8 cellular contexts compared by ENCODE assay signal in the genomic region with DNA sequence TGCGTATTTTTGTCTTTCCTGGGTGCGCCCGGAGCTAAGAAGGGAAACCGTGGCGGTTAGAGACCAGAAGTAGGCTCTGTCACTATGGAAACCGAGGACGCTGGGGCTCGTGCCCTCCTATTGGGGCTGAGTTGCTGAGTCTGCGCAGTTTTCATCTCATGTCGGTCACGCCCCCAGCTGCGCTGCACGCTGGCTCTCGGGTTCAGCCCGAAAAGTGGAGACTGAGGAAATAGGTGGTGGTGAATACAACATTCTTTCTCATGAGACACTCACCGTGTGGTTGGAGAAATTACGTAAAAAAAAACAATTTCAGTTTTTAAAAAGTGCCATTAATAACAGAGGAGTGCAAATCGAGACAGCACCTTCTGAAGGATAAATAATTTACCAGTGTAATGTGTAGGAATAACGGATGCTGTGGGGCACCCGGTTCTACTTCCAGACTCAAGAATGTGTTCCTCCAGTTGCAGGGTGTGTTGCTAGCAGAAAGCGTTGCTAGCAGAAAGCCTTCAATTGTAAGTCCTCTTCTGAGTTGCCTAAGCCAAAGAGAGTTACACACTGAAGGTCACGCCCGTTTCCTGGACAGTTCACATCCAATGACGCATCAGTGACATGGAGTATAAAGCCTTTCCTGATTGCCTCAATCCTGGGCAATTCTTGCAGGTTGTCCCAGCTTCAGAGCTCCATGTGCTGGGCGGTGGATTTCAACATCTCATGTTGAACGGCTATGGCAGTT. TPM values are rescaled to one million over a fixed set of nuclear protein-coding genes. Genes with fewer than 3 reads are reported as not detected.
DNase-seq lines count a peak whose midpoint lies in the region; ATAC-seq and TF ChIP-seq lines count a peak whose summit lies in the region.

No MANE protein-coding gene starts in this region.

- ATAC-seq in natural killer cell treated with Interleukin-12 subunit alpha and Interleukin-12 subunit beta and Interleukin-15 and Interleukin-18, amount 100 ng/mL, for 72 hours: peak; percentile 99
- ATAC-seq in stimulated activated naive B cell treated with anti-CD40 and anti-IgM and Interleukin-4, amounts not matched to agents 10 μg/mL and 1 μg/mL and 100 μg/mL, for 72 hours (replicated peaks): peak; percentile 95 to 97

- no peaks in the 10 kb centered on the region for H3K79me2 ChIP-seq in GM23248 (ENCODE audit: insufficient read depth)

- H3K4me3 ChIP-seq in GM23248: peak overlapping the region; percentile 80
- H3K4me3 ChIP-seq in Peyer's patch: peak overlapping the region; percentile 31 to 50 (median 42)

- TF ChIP-seq CTCF in Peyer's patch (IDR thresholded peaks at IDR 0.05): no peak

- H4K20me1 ChIP-seq in GM23248 (ENCODE audit: insufficient read depth): no peaks in the 10 kb centered on the region

- DNase-seq in DMS53 treated with DMSO at 0.1 percent for 48 hours (lab: John Stamatoyannopoulos, UW; ENCODE audit: unreplicated experiment) (peak; percentile 96), GM23248 (peak; percentile 96), Kasumi-1 (lab: John Stamatoyannopoulos, UW) (peak; percentile 94 to 95), Peyer's patch (peak; percentile 81 to 97 (median 89)), fibroblast of peridontal ligament (ENCODE audit: extremely low read depth) (peak; percentile 88)
- DNase-seq in activated T-helper 1 cell treated with anti-CD3 and anti-CD28 coated beads, Interleukin-2, amount 50 U/mL, for 16 hours (ENCODE audit: low read depth in 1 of 2, low spot score in 1 of 2): peak; percentile 73 to 74
- DNase-seq in natural killer cell treated with Interleukin-12 subunit alpha and Interleukin-12 subunit beta and Interleukin-15 and Interleukin-18, amount 100 ng/mL, for 72 hours (ENCODE audit: low spot score): peak; percentile 93
- peak; percentile 85 for DNase-seq in stimulated activated naive B cell treated with anti-CD40 and anti-IgM and Interleukin-4, amounts not matched to agents 10 μg/mL and 1 μg/mL and 100 μg/mL, for 72 hours

- H3K4me1 Mint-ChIP-seq in natural killer cell treated with Interleukin-12 subunit alpha and Interleukin-12 subunit beta and Interleukin-15 and Interleukin-18, amount 100 ng/mL, for 72 hours (ENCODE audit: low read depth in 2 of 2): peaks cover 9 to 12% of the 10 kb centered on the region in 2 donors
- H3K4me1 Mint-ChIP-seq in stimulated activated naive B cell treated with anti-CD40 and anti-IgM and Interleukin-4, amounts not matched to agents 10 μg/mL and 1 μg/mL and 100 μg/mL, for 72 hours: peaks cover 25 to 50% of the 10 kb centered on the region in 2 donors

- peaks cover 6 to 22% of the 10 kb centered on the region in 2 donors for H3K27me3 Mint-ChIP-seq in natural killer cell treated with Interleukin-12 subunit alpha and Interleukin-12 subunit beta and Interleukin-15 and Interleukin-18, amount 100 ng/mL, for 72 hours
- no peaks in the 10 kb centered on the region for H3K27me3 Mint-ChIP-seq in stimulated activated naive B cell treated with anti-CD40 and anti-IgM and Interleukin-4, amounts not matched to agents 10 μg/mL and 1 μg/mL and 100 μg/mL, for 72 hours

- H3K9me3 ChIP-seq in GM23248 (ENCODE audit: low read depth) (no peaks in the 10 kb centered on the region), Peyer's patch (no peaks in the 10 kb centered on the region)

- H3K27ac Mint-ChIP-seq in natural killer cell treated with Interleukin-12 subunit alpha and Interleukin-12 subunit beta and Interleukin-15 and Interleukin-18, amount 100 ng/mL, for 72 hours: peak overlapping the region; percentile 25 to 80
- peak overlapping the region; percentile 86 for H3K27ac Mint-ChIP-seq in stimulated activated naive B cell treated with anti-CD40 and anti-IgM and Interleukin-4, amounts not matched to agents 10 μg/mL and 1 μg/mL and 100 μg/mL, for 72 hours

- H3K27ac ChIP-seq in GM23248: peak overlapping the region; percentile 72
- peak overlapping the region in 2 of 4 donors; percentile 17 to 50 for H3K27ac ChIP-seq in Peyer's patch

- no peaks in the 10 kb centered on the region for H3K9me2 ChIP-seq in GM23248 (ENCODE audit: insufficient read depth)

- H3K4me2 ChIP-seq in GM23248 (ENCODE audit: unreplicated experiment): peak overlapping the region; percentile 99

- no peaks in the 10 kb centered on the region for H3K36me3 Mint-ChIP-seq in natural killer cell treated with Interleukin-12 subunit alpha and Interleukin-12 subunit beta and Interleukin-15 and Interleukin-18, amount 100 ng/mL, for 72 hours
- H3K36me3 Mint-ChIP-seq in stimulated activated naive B cell treated with anti-CD40 and anti-IgM and Interleukin-4, amounts not matched to agents 10 μg/mL and 1 μg/mL and 100 μg/mL, for 72 hours: no peaks in the 10 kb centered on the region

- H3K27me3 ChIP-seq in GM23248 (replicated peaks; ENCODE audit: insufficient read depth) (peaks cover 15% of the 10 kb centered on the region; the same call in 1 of the 2 replicates), Peyer's patch (no peaks in the 10 kb centered on the region)

- H3K36me3 ChIP-seq in GM23248 (ENCODE audit: low read depth): no peaks in the 10 kb centered on the region
- H3K36me3 ChIP-seq in Peyer's patch: no peaks in the 10 kb centered on the region

- peak overlapping the region; percentile 89 for H2AFZ ChIP-seq in GM23248

- in situ Hi-C loops in GM23248 (cut with MboI): no loop called here

- H3F3A ChIP-seq in GM23248 (ENCODE audit: insufficient read depth): peaks cover 10% of the 10 kb centered on the region; the same call in 1 of the 2 replicates

- H3K9ac ChIP-seq in GM23248: peak overlapping the region; percentile 66

- no peaks in the 10 kb centered on the region for H3K4me1 ChIP-seq in GM23248 (ENCODE audit: insufficient read depth)
- no peaks in the 10 kb centered on the region for H3K4me1 ChIP-seq in Peyer's patch

- no peak for TF ChIP-seq POLR2A in Peyer's patch (IDR thresholded peaks at IDR 0.05)

- H3K4me3 Mint-ChIP-seq in natural killer cell treated with Interleukin-12 subunit alpha and Interleukin-12 subunit beta and Interleukin-15 and Interleukin-18, amount 100 ng/mL, for 72 hours: peak overlapping the region; percentile 86
- H3K4me3 Mint-ChIP-seq in stimulated activated naive B cell treated with anti-CD40 and anti-IgM and Interleukin-4, amounts not matched to agents 10 μg/mL and 1 μg/mL and 100 μg/mL, for 72 hours: peak overlapping the region; percentile 87 to 93

- H3K9me3 Mint-ChIP-seq in natural killer cell treated with Interleukin-12 subunit alpha and Interleukin-12 subunit beta and Interleukin-15 and Interleukin-18, amount 100 ng/mL, for 72 hours: no peaks in the 10 kb centered on the region
- H3K9me3 Mint-ChIP-seq in stimulated activated naive B cell treated with anti-CD40 and anti-IgM and Interleukin-4, amounts not matched to agents 10 μg/mL and 1 μg/mL and 100 μg/mL, for 72 hours: peaks cover 0 to 2% of the 10 kb centered on the region in 2 donors

- WGBS in GM23248 (ENCODE audit: low coverage in 1 of 2, low lambda C conversion rate in 2 of 2, missing lambda C conversion rate in 2 of 2), 2 experiments: 9 to 10% methylated on average over 26 of the region's 26 CpGs

RNA-seq across cellular contexts. Expression of a gene that starts 20.4 kb away (rescaled TPM):
- 37.9 and 51.2 TPM in 2 replicates for total RNA-seq in GM23248 (2014; rRNA removed; shearing (Covaris generic))
- polyA plus RNA-seq in GM23248 (2016; fragmentation: Nextera tagmentation; extraction: Ambion mirVana): 38.2 and 39.2 TPM in 2 replicates
- 100 to 1,000 TPM in 3 of 4 donors, 10 to 100 TPM in 1; 85.6 to 261 (median 130) TPM for total RNA-seq in Peyer's patch
- total RNA-seq in natural killer cell treated with Interleukin-12 subunit alpha and Interleukin-12 subunit beta and Interleukin-15 and Interleukin-18, amount 100 ng/mL, for 72 hours: 100 to 1,000 TPM; 108 to 162 TPM

RNA-seq across cellular contexts. Expression of a gene that starts 26.6 kb away (rescaled TPM):
- 60.7 and 68.0 TPM in 2 replicates for total RNA-seq in GM23248 (2014; rRNA removed; shearing (Covaris generic))
- polyA plus RNA-seq in GM23248 (2016; fragmentation: Nextera tagmentation; extraction: Ambion mirVana): 33.1 and 36.2 TPM in 2 replicates
- 100 to 1,000 TPM in 3 of 4 donors, 10 to 100 TPM in 1; 85.1 to 168 (median 115) TPM for total RNA-seq in Peyer's patch
- total RNA-seq in natural killer cell treated with Interleukin-12 subunit alpha and Interleukin-12 subunit beta and Interleukin-15 and Interleukin-18, amount 100 ng/mL, for 72 hours: 100 to 1,000 TPM; 101 to 129 TPM

RNA-seq across cellular contexts. Expression of a gene that starts 41.6 kb away (rescaled TPM):
- total RNA-seq in GM23248 (2014; rRNA removed; shearing (Covaris generic)): 0.11 and 0.25 TPM in 2 replicates
- polyA plus RNA-seq in GM23248 (2016; fragmentation: Nextera tagmentation; extraction: Ambion mirVana): 0.47 and 0.48 TPM in 2 replicates
- total RNA-seq in Peyer's patch: under 1 TPM in 1 of 4 donors, not detected in 3; 0.80 TPM
- total RNA-seq in natural killer cell treated with Interleukin-12 subunit alpha and Interleukin-12 subunit beta and Interleukin-15 and Interleukin-18, amount 100 ng/mL, for 72 hours: under 1 TPM; 0.31 to 0.92 TPM
